In the genomic region with DNA sequence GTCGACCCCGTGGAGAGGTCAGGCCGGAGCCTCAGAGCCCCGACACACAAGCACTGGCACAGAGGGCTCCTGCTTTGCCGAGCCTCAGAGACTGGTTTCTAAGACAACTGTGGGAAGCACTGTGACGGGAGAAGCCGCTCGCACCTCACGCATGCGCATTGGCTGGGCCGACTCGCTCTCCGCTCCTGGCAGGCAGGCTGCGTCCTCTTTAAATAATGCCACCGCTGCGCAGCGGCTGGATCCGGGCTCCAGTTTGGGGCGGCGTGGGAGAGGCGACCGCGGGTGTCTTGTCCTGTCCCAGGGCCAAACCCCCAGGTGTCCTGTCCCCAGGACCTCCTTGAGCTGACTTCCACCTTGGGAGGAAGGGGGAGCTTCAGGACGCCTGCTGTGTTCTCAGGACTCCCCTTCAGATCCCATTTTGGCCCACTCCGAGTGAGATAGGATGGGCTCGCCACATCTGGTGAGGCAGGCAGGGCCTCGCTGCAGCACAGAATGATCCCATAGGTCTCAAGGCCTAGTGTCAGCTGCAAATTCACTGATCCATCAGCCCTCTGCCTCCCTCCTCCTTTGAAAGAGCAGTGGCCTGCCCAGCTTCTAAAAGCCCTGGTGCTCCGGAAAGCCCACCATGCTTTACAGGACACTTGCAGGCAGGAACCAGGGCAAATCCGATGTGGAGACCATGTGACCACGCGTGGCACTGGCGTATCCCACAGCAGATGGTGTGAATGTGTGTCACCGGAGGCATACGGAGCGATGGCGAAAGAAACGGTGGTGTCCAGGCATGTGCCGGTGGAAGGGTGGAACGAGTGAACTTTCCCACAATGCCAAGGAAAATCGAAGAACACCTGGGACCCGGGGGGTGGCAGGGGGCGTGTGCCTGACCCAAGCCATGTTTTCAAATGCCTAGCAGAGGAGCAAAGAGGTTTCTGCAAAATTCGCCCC, we compare ENCODE assay signal across 8 cellular contexts.
A peak's percentile ranks its signal among the peaks of the same experiment; 100 is the strongest.
DNase-seq lines count a peak whose midpoint lies in the region; ATAC-seq, FAIRE-seq and TF ChIP-seq lines count a peak whose summit lies in the region.

No MANE protein-coding gene starts in this region.

- WGBS in pancreas, 2 donors, result 22 to 25% methylated on average over 43 of the region's 43 CpGs
- 36 to 38% methylated on average over 34 to 36 of the region's 43 CpGs for WGBS in tibial nerve, 2 donors

- peaks cover 24% of the 10 kb centered on the region for H3K4me1 ChIP-seq in SJSA1 (replicated peaks)
- H3K4me1 ChIP-seq in pancreas, result peaks cover 0 to 5% (median 4%) of the 10 kb centered on the region in 3 donors
- peaks cover 0 to 51% (median 18%) of the 10 kb centered on the region in 4 donors for H3K4me1 ChIP-seq in tibial nerve

- peaks cover 24% of the 10 kb centered on the region for H3K4me1 Mint-ChIP-seq in activated naive CD8-positive, alpha-beta T cell treated with anti-CD3 and anti-CD28 coated beads for 36 hours
- H3K4me1 Mint-ChIP-seq in glutamatergic neuron (ENCODE audit: low read depth, unreplicated experiment), result peaks cover 29% of the 10 kb centered on the region

- no peaks in the 10 kb centered on the region for H3K36me3 ChIP-seq in SJSA1
- H3K36me3 ChIP-seq in pancreas, result no peaks in the 10 kb centered on the region
- no peaks in the 10 kb centered on the region for H3K36me3 ChIP-seq in tibial nerve

- H3K4me3 ChIP-seq in SJSA1 (peak overlapping the region; percentile 20), pancreas (peak overlapping the region in 2 of 4 donors; percentile 22 to 34), tibial nerve (peak overlapping the region; percentile 7 to 41 (median 34))

- H3K9me3 ChIP-seq in SJSA1 (replicated peaks) (no peaks in the 10 kb centered on the region), pancreas (no peaks in the 10 kb centered on the region), tibial nerve (no peaks in the 10 kb centered on the region)

- H3K27ac ChIP-seq in SJSA1 (no peak overlapping the region), pancreas (no peak overlapping the region), tibial nerve (peak overlapping the region in 1 of 4 donors; percentile 15)

- no peak for TF ChIP-seq RAD21 in Ishikawa (IDR thresholded peaks at IDR 0.05; ENCODE audit: low read depth)

- H3K9me3 Mint-ChIP-seq in activated naive CD8-positive, alpha-beta T cell treated with anti-CD3 and anti-CD28 coated beads for 36 hours, result no peaks in the 10 kb centered on the region
- H3K9me3 Mint-ChIP-seq in glutamatergic neuron (ENCODE audit: unreplicated experiment), result peaks cover 31% of the 10 kb centered on the region

- H3K27me3 ChIP-seq in SJSA1 (replicated peaks) (no peaks in the 10 kb centered on the region), pancreas (no peaks in the 10 kb centered on the region), tibial nerve (no peaks in the 10 kb centered on the region)

- peak overlapping the region; percentile 57 for H3K4me3 Mint-ChIP-seq in activated naive CD8-positive, alpha-beta T cell treated with anti-CD3 and anti-CD28 coated beads for 36 hours
- H3K4me3 Mint-ChIP-seq in glutamatergic neuron (ENCODE audit: unreplicated experiment), result peak overlapping the region; percentile 85

- no peak for TF ChIP-seq CTCF in glutamatergic neuron (IDR thresholded peaks at IDR 0.05; ENCODE audit: partially characterized antibody, unreplicated experiment)
- TF ChIP-seq CTCF in pancreas (IDR thresholded peaks at IDR 0.05), result no peak
- TF ChIP-seq CTCF in tibial nerve (IDR thresholded peaks at IDR 0.05), result no peak

- intact Hi-C loops in pancreas (cut with DNase I), result no loop called here

- H3K27me3 Mint-ChIP-seq in activated naive CD8-positive, alpha-beta T cell treated with anti-CD3 and anti-CD28 coated beads for 36 hours, result peaks cover 81% of the 10 kb centered on the region
- peaks cover 44% of the 10 kb centered on the region for H3K27me3 Mint-ChIP-seq in glutamatergic neuron (ENCODE audit: unreplicated experiment)

- H3K27ac Mint-ChIP-seq in activated naive CD8-positive, alpha-beta T cell treated with anti-CD3 and anti-CD28 coated beads for 36 hours, result no peak overlapping the region
- H3K27ac Mint-ChIP-seq in glutamatergic neuron (ENCODE audit: unreplicated experiment), result no peak overlapping the region

- peak; percentile 36 to 61 (median 48) for ATAC-seq in pancreas
- no peak for ATAC-seq in HG02852 (IDR thresholded peaks at IDR 0.05; ENCODE audit: unreplicated experiment)

- no peak for FAIRE-seq in pancreas (lab: Jason Lieb, UNC)

- no peak for TF ChIP-seq POLR2A in tibial nerve (IDR thresholded peaks at IDR 0.05)

- DNase-seq in Daoy (ENCODE audit: low read depth), result peak; percentile 88
- peak; percentile 68 to 80 for DNase-seq in SJSA1 (ENCODE audit: low read depth in 1 of 2, low spot score in 2 of 2)
- peak; percentile 75 for DNase-seq in activated naive CD8-positive, alpha-beta T cell treated with anti-CD3 and anti-CD28 coated beads for 36 hours
- DNase-seq in glutamatergic neuron, result peak; percentile 88
- DNase-seq in pancreas, result peak; percentile 66 to 94 (median 82)
- DNase-seq in tibial nerve (ENCODE audit: low spot score in 2 of 2), result no peak

- TF ChIP-seq EP300 in Ishikawa (IDR thresholded peaks at IDR 0.05; ENCODE audit: borderline replicate concordance), result no peak
- no peak for TF ChIP-seq EP300 in tibial nerve (IDR thresholded peaks at IDR 0.05)

- H3K36me3 Mint-ChIP-seq in activated naive CD8-positive, alpha-beta T cell treated with anti-CD3 and anti-CD28 coated beads for 36 hours, result no peaks in the 10 kb centered on the region
- peaks cover 6% of the 10 kb centered on the region for H3K36me3 Mint-ChIP-seq in glutamatergic neuron (ENCODE audit: unreplicated experiment)

TF ChIP-seq in Ishikawa, 13 proteins besides CTCF, POLR2A, EP300 and RAD21:
- TF ChIP-seq TAF1 (IDR thresholded peaks at IDR 0.05; ENCODE audit: low read depth), result 0 out of 2 replicates have a peak, but pooled peaks have one; percentile 23
- TF ChIP-seq, protein P1, sequence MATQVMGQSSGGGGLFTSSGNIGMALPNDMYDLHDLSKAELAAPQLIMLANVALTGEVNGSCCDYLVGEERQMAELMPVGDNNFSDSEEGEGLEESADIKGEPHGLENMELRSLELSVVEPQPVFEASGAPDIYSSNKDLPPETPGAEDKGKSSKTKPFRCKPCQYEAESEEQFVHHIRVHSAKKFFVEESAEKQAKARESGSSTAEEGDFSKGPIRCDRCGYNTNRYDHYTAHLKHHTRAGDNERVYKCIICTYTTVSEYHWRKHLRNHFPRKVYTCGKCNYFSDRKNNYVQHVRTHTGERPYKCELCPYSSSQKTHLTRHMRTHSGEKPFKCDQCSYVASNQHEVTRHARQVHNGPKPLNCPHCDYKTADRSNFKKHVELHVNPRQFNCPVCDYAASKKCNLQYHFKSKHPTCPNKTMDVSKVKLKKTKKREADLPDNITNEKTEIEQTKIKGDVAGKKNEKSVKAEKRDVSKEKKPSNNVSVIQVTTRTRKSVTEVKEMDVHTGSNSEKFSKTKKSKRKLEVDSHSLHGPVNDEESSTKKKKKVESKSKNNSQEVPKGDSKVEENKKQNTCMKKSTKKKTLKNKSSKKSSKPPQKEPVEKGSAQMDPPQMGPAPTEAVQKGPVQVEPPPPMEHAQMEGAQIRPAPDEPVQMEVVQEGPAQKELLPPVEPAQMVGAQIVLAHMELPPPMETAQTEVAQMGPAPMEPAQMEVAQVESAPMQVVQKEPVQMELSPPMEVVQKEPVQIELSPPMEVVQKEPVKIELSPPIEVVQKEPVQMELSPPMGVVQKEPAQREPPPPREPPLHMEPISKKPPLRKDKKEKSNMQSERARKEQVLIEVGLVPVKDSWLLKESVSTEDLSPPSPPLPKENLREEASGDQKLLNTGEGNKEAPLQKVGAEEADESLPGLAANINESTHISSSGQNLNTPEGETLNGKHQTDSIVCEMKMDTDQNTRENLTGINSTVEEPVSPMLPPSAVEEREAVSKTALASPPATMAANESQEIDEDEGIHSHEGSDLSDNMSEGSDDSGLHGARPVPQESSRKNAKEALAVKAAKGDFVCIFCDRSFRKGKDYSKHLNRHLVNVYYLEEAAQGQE (IDR thresholded peaks at IDR 0.05; ENCODE audit: low read depth), result no peak
TF ChIP-seq in Ishikawa: peak in this region for 1.

Comparison
In these comparisons a context has a peak if more than half of its experiments do, and no peak if none do; other contexts are left out.
1. DNase-seq: peak in Daoy (single experiment), SJSA1 (2 of 2), activated naive CD8-positive, alpha-beta T cell treated with anti-CD3 and anti-CD28 coated beads for 36 hours (single experiment), glutamatergic neuron (single experiment) and pancreas (6 of 6); none in tibial nerve (0 of 2).